7 cellular contexts compared by ENCODE assay signal in genomic region chr2:25998816-25999383, GRCh38. TPM values are rescaled to one million over a fixed set of nuclear protein-coding genes. Genes with fewer than 3 reads are reported as not detected.
DNase-seq lines count a peak whose midpoint lies in the region; ATAC-seq and TF ChIP-seq lines count a peak whose summit lies in the region.
"Not testable (repeated sequence)": the region's sequence is repeated elsewhere in the genome, so short reads cannot be mapped to it uniquely, and the experiment has no call there.

No MANE protein-coding gene starts in this region.

- H3K4me1 Mint-ChIP-seq in CD8-positive, alpha-beta T cell (ENCODE audit: low read depth); activated T-cell treated with anti-CD3 and anti-CD28 coated beads, Interleukin-2, amount 50 U/mL, for 72 hours (ENCODE audit: low read depth): not testable (repeated sequence)
- peaks cover 7 to 15% of the 10 kb centered on the region in 2 experiments for H3K4me1 Mint-ChIP-seq in H9
- H3K4me1 Mint-ChIP-seq in chondrocyte (ENCODE audit: low read depth), result peaks cover 41% of the 10 kb centered on the region

- not testable (repeated sequence) for H4K20me1 ChIP-seq in H9 (ENCODE audit: control insufficient read depth, insufficient read depth, insufficient read length); PC-9 (ENCODE audit: insufficient read depth); hepatocyte (ENCODE audit: insufficient read depth, poor library complexity, severe bottlenecking)

- WGBS in H9 (ENCODE audit: extremely low coverage, insufficient read length, low lambda C conversion rate), result no CpG with 5 or more reads among the region's 13 CpGs
- 94% methylated on average over 12 of the region's 13 CpGs for WGBS in hepatocyte (ENCODE audit: low lambda C conversion rate, missing lambda C conversion rate)
- 97 to 98% (median 97%) methylated on average over 13 of the region's 13 CpGs for WGBS in psoas muscle, 3 donors

- H3K4ac ChIP-seq in H9 (ENCODE audit: low read depth, low read length), result not testable (repeated sequence)

- H3K9me2 ChIP-seq in PC-9 (ENCODE audit: insufficient read depth); hepatocyte (replicated peaks; ENCODE audit: insufficient read depth): not testable (repeated sequence)

- H4K91ac ChIP-seq in H9 (ENCODE audit: insufficient read length, low read depth, low read length), result not testable (repeated sequence)

- H3K27me3 ChIP-seq in CD8-positive, alpha-beta T cell (ENCODE audit: insufficient read depth, low read length); H9 (ENCODE audit: insufficient read depth, low read length); PC-9 (ENCODE audit: insufficient read depth, low read depth); hepatocyte; psoas muscle (ENCODE audit: insufficient read depth in 3 of 3, low read length in 2 of 3): not testable (repeated sequence)

- not testable (repeated sequence) for H3T11ph ChIP-seq in H9 (ENCODE audit: low read length)

- H3K18ac ChIP-seq in H9 (ENCODE audit: insufficient read length, low read depth, low read length), result not testable (repeated sequence)

- H3F3A ChIP-seq in PC-9 (ENCODE audit: insufficient read depth, low read depth), result peaks cover 26% of the 10 kb centered on the region

- H3K27ac ChIP-seq in CD8-positive, alpha-beta T cell (ENCODE audit: low read depth, low read length); H9 (ENCODE audit: insufficient read length, low read depth, low read length): not testable (repeated sequence)
- peak overlapping the region; percentile 92 for H3K27ac ChIP-seq in PC-9
- peak overlapping the region; percentile 78 for H3K27ac ChIP-seq in hepatocyte
- H3K27ac ChIP-seq in psoas muscle, result peak overlapping the region; percentile 85

- BruUV-seq in PC-9 (replicated peaks; lab: Mats Ljungman, UMichigan), result not testable (repeated sequence)

- H2AFZ ChIP-seq in H9 (ENCODE audit: low read length); PC-9; hepatocyte: not testable (repeated sequence)

- CTCF ChIA-PET in CD8-positive, alpha-beta T cell (lab: Charles Lee), result interaction anchor here (1.5 kb wide), 1 partner anchor 7 kb away, joined by 5 read pairs; no protein-coding TSS in a partner anchor
- CTCF ChIA-PET in PC-9 (lab: Charles Lee), result interaction anchor here (0.6 kb wide), 1 partner anchor 230 kb away, joined by 3 read pairs; no protein-coding TSS in a partner anchor

- H3K9me3 Mint-ChIP-seq in CD8-positive, alpha-beta T cell; H9; activated T-cell treated with anti-CD3 and anti-CD28 coated beads, Interleukin-2, amount 50 U/mL, for 72 hours; chondrocyte (ENCODE audit: low read depth): not testable (repeated sequence)

- not testable (repeated sequence) for H3K27ac Mint-ChIP-seq in CD8-positive, alpha-beta T cell
- peak overlapping the region; percentile 18 to 87 (median 49); a peak in 2 of 7 replicates for H3K27ac Mint-ChIP-seq in H9
- H3K27ac Mint-ChIP-seq in activated T-cell treated with anti-CD3 and anti-CD28 coated beads, Interleukin-2, amount 50 U/mL, for 72 hours, result peak overlapping the region; percentile 62
- peak overlapping the region; percentile 67 for H3K27ac Mint-ChIP-seq in chondrocyte (ENCODE audit: unreplicated experiment)

- not testable (repeated sequence) for H2BK15ac ChIP-seq in H9 (ENCODE audit: low read depth, low read length)

- H2AK5ac ChIP-seq in H9 (ENCODE audit: insufficient read length, low read length), result not testable (repeated sequence)

- not testable (repeated sequence) for H3K36me3 ChIP-seq in CD8-positive, alpha-beta T cell (ENCODE audit: insufficient read depth, low read length); PC-9 (ENCODE audit: low read depth); hepatocyte (replicated peaks; ENCODE audit: insufficient read depth, low read depth); psoas muscle (ENCODE audit: insufficient read depth in 1 of 2, low read depth in 1 of 2)

- TF ChIP-seq CTCF in CD8-positive, alpha-beta T cell (IDR thresholded peaks at IDR 0.05), result peak; percentile 19
- not testable (repeated sequence) for TF ChIP-seq CTCF in H9 (conservative IDR thresholded peaks at IDR 0.05); PC-9 (conservative IDR thresholded peaks at IDR 0.05); chondrocyte (IDR thresholded peaks at IDR 0.05); hepatocyte (IDR thresholded peaks at IDR 0.05; ENCODE audit: poor library complexity); psoas muscle (IDR thresholded peaks at IDR 0.05)

- not testable (repeated sequence) for H3K9me3 ChIP-seq in CD8-positive, alpha-beta T cell (ENCODE audit: low read length); H9 (ENCODE audit: control insufficient read depth, low read depth, low read length); PC-9 (ENCODE audit: insufficient read depth, low read depth); hepatocyte (ENCODE audit: low read depth); psoas muscle

- H3K56ac ChIP-seq in H9 (ENCODE audit: insufficient read length, low read depth, low read length), result not testable (repeated sequence)

- not testable (repeated sequence) for H3K36me3 Mint-ChIP-seq in CD8-positive, alpha-beta T cell; H9 (ENCODE audit: insufficient read depth in 1 of 3, low read depth in 3 of 3); activated T-cell treated with anti-CD3 and anti-CD28 coated beads, Interleukin-2, amount 50 U/mL, for 72 hours (ENCODE audit: insufficient read depth in 2 of 2); chondrocyte (ENCODE audit: low read depth)

- not testable (repeated sequence) for H3K23ac ChIP-seq in H9 (ENCODE audit: insufficient read length, low read depth, low read length)

- H4K8ac ChIP-seq in H9 (replicated peaks; ENCODE audit: insufficient read length, low read depth, low read length), result not testable (repeated sequence)

- intact Hi-C loops in CD8-positive, alpha-beta T cell (cut with DNase I, micrococcal nuclease), result not testable (repeated sequence)
- intact Hi-C loops in PC-9 (cut with micrococcal nuclease; ENCODE audit: unreplicated experiment) (loop anchor here (5.0 kb wide), 1 partner anchor 88 kb away; no protein-coding TSS in a partner anchor), psoas muscle (cut with DNase I) (loop anchor here in 1 of 2 donors (5.0 to 10.0 kb wide), 2 partner anchors 33 to 86 kb away; partner anchors contain the start of gene RAB10)

- H3K4me1 ChIP-seq in CD8-positive, alpha-beta T cell (ENCODE audit: insufficient read depth, low read length); H9 (ENCODE audit: insufficient read depth, low read length): not testable (repeated sequence)
- H3K4me1 ChIP-seq in PC-9 (replicated peaks; ENCODE audit: insufficient read depth) (peaks cover 55% of the 10 kb centered on the region), hepatocyte (ENCODE audit: insufficient read depth) (peaks cover 17% of the 10 kb centered on the region), psoas muscle (peaks cover 28% of the 10 kb centered on the region)

- H2BK120ac ChIP-seq in H9 (ENCODE audit: low read depth, low read length, poor library complexity, severe bottlenecking), result not testable (repeated sequence)

- not testable (repeated sequence) for H3K23me2 ChIP-seq in H9 (ENCODE audit: insufficient read length, low read depth, low read length, poor library complexity, severe bottlenecking)

- not testable (repeated sequence) for H2BK5ac ChIP-seq in H9 (ENCODE audit: insufficient read length, low read length)

- ATAC-seq in CD8-positive, alpha-beta T cell; activated T-cell treated with anti-CD3 and anti-CD28 coated beads, Interleukin-2, amount 50 U/mL, for 72 hours (replicated peaks in 1 of 2); psoas muscle: not testable (repeated sequence)

- H3K79me1 ChIP-seq in H9 (ENCODE audit: insufficient read depth, low read depth, low read length, poor library complexity, severe bottlenecking), result not testable (repeated sequence)

- H2BK20ac ChIP-seq in H9 (ENCODE audit: low read depth, low read length, poor library complexity, severe bottlenecking), result not testable (repeated sequence)

- DNase-seq in CD8-positive, alpha-beta T cell; H9; PC-9; activated T-cell treated with anti-CD3 and anti-CD28 coated beads, Interleukin-2, amount 50 U/mL, for 72 hours; chondrocyte (ENCODE audit: low spot score); hepatocyte (ENCODE audit: low spot score); psoas muscle: not testable (repeated sequence)

- H4K5ac ChIP-seq in H9 (ENCODE audit: insufficient read length, low read depth, low read length), result not testable (repeated sequence)

- not testable (repeated sequence) for H3K9ac ChIP-seq in H9 (ENCODE audit: extremely low read depth, insufficient read length, low read length)

- not testable (repeated sequence) for H3K4me2 ChIP-seq in H9 (ENCODE audit: insufficient read depth, insufficient read length, low read length); PC-9; hepatocyte

- H3K27me3 Mint-ChIP-seq in CD8-positive, alpha-beta T cell (ENCODE audit: low read depth); H9 (ENCODE audit: low read depth); activated T-cell treated with anti-CD3 and anti-CD28 coated beads, Interleukin-2, amount 50 U/mL, for 72 hours (ENCODE audit: low read depth); chondrocyte (ENCODE audit: low read depth): not testable (repeated sequence)

- H2BK12ac ChIP-seq in H9 (ENCODE audit: insufficient read length, low read depth, low read length), result not testable (repeated sequence)

- H3K14ac ChIP-seq in H9 (ENCODE audit: insufficient read depth, low read length), result not testable (repeated sequence)

- POLR2A ChIA-PET in CD8-positive, alpha-beta T cell (lab: Charles Lee), result interaction anchor here (0.7 to 1.2 kb wide), 2 partner anchors 17 to 141 kb away, joined by 3 to 4 read pairs; no protein-coding TSS in a partner anchor
- POLR2A ChIA-PET in PC-9 (lab: Charles Lee; ENCODE audit: unreplicated experiment), result not testable (repeated sequence)

- not testable (repeated sequence) for H3K4me3 ChIP-seq in CD8-positive, alpha-beta T cell (ENCODE audit: low read depth, low read length); PC-9; hepatocyte; psoas muscle

- not testable (repeated sequence) for H3K4me3 Mint-ChIP-seq in CD8-positive, alpha-beta T cell; H9; activated T-cell treated with anti-CD3 and anti-CD28 coated beads, Interleukin-2, amount 50 U/mL, for 72 hours; chondrocyte (ENCODE audit: unreplicated experiment)

- H3K79me2 ChIP-seq in H9 (ENCODE audit: insufficient read depth, low read length); PC-9 (ENCODE audit: low read depth); hepatocyte: not testable (repeated sequence)

RNA-seq across cellular contexts. Expression of gene KIF3C, which starts 16.6 kb away (rescaled TPM):
- total RNA-seq in CD8-positive, alpha-beta T cell, result 1 to 10 TPM; 1.5 to 2.3 TPM
- total RNA-seq in H9 (2021) (35.2 and 41.4 TPM in 2 replicates), PC-9 (2021) (41.2 and 50.5 TPM in 2 replicates), chondrocyte (34.4 to 38.6 TPM (median 37.3 TPM) in 3 replicates), hepatocyte (6.5 and 8.4 TPM in 2 replicates), psoas muscle (1 to 10 TPM; 1.3 to 3.3 (median 1.8) TPM)
- 1 to 10 TPM; 4.0 to 4.2 TPM for total RNA-seq in activated T-cell treated with anti-CD3 and anti-CD28 coated beads, Interleukin-2, amount 50 U/mL, for 72 hours
- polyA plus RNA-seq in hepatocyte (6.9 and 10.9 TPM in 2 replicates), psoas muscle (1 to 10 TPM in 2 of 3 donors, under 1 TPM in 1; 0.82 to 2.9 (median 1.7) TPM)

RNA-seq across cellular contexts. Expression of gene RAB10, which starts 35.0 kb away (rescaled TPM):
- total RNA-seq in CD8-positive, alpha-beta T cell, result 10 to 100 TPM; 12.7 TPM
- total RNA-seq in H9 (2021), result 124 and 130 TPM in 2 replicates
- 150 and 171 TPM in 2 replicates for total RNA-seq in PC-9 (2021)
- total RNA-seq in activated T-cell treated with anti-CD3 and anti-CD28 coated beads, Interleukin-2, amount 50 U/mL, for 72 hours, result 100 to 1,000 TPM; 137 to 147 TPM
- total RNA-seq in chondrocyte, result 148 to 162 TPM (median 153 TPM) in 3 replicates
- 110 and 122 TPM in 2 replicates for total RNA-seq in hepatocyte
- 100 and 107 TPM in 2 replicates for polyA plus RNA-seq in hepatocyte
- 100 to 1,000 TPM; 131 to 164 (median 149) TPM for total RNA-seq in psoas muscle
- polyA plus RNA-seq in psoas muscle, result 100 to 1,000 TPM in 2 of 3 donors, 10 to 100 TPM in 1; 76.5 to 170 (median 116) TPM
